ENCODE assay signal across 11 cellular contexts in genomic region chr3:71045917-71046282, GRCh38.
DNase-seq lines count a peak whose midpoint lies in the region; ATAC-seq and TF ChIP-seq lines count a peak whose summit lies in the region.
"Had no signal": no experiment of that assay in that cellular context is flagged by ENCODE, and none has a peak within 500 bp of the region (broad histone marks: within the 10 kb centered on the region; RNA-seq: fewer than 3 reads in every experiment).

No MANE protein-coding gene starts in this region.

- H3K27ac Mint-ChIP-seq in CD8-positive, alpha-beta memory T cell, result peak overlapping the region in 6 of 8 donors; percentile 8 to 64 (median 17)
- H3K27ac Mint-ChIP-seq in T-helper 1 cell treated with Interleukin-12 subunit alpha and Interleukin-12 subunit beta and Interleukin-4 antibody, amounts not matched to agents 30 μg/mL and 1 μg/mL, for 36 hours, result peak overlapping the region; percentile 38

- TF ChIP-seq CTCF in hepatocyte (IDR thresholded peaks at IDR 0.05; ENCODE audit: poor library complexity), result no peak

- no peak overlapping the region for H3K9ac ChIP-seq in muscle layer of colon (ENCODE audit: low read length)

- H3K36me3 Mint-ChIP-seq in CD8-positive, alpha-beta memory T cell, result peaks cover 18 to 96% (median 35%) of the 10 kb centered on the region in 3 donors
- H3K36me3 Mint-ChIP-seq in T-helper 1 cell treated with Interleukin-12 subunit alpha and Interleukin-12 subunit beta and Interleukin-4 antibody, amounts not matched to agents 30 μg/mL and 1 μg/mL, for 36 hours (ENCODE audit: low read depth), result peaks cover 50% of the 10 kb centered on the region

- no peak overlapping the region for H2AFZ ChIP-seq in hepatocyte

- no peaks in the 10 kb centered on the region for H3K27me3 ChIP-seq in CD8-positive, alpha-beta memory T cell (ENCODE audit: insufficient read depth, low read length, poor library complexity, severe bottlenecking)
- no peaks in the 10 kb centered on the region for H3K27me3 ChIP-seq in muscle layer of colon (ENCODE audit: control insufficient read depth in 1 of 2, insufficient read depth in 2 of 2, low read length in 2 of 2)
- H3K27me3 ChIP-seq in hepatocyte, result no peaks in the 10 kb centered on the region

- no peaks in the 10 kb centered on the region for H3K9me3 ChIP-seq in CD8-positive, alpha-beta memory T cell (ENCODE audit: low read length)
- H3K9me3 ChIP-seq in muscle layer of colon (ENCODE audit: low read length) (no peaks in the 10 kb centered on the region), hepatocyte (ENCODE audit: low read depth) (no peaks in the 10 kb centered on the region)

- CTCF ChIA-PET in CD8-positive, alpha-beta memory T cell (lab: Charles Lee), result interaction anchor here (1.1 kb wide), 1 partner anchor 18 kb away, joined by 3 read pairs; no protein-coding TSS in a partner anchor

- H3K4me2 ChIP-seq in hepatocyte, result no peak overlapping the region

- POLR2A ChIA-PET in CD8-positive, alpha-beta memory T cell (lab: Charles Lee), result no interaction called here

- DNase-seq in CD8-positive, alpha-beta memory T cell, result no peak
- DNase-seq in activated effector memory CD4-positive, alpha-beta T cell treated with anti-CD3 and anti-CD28 coated beads, Interleukin-2, amount 50 U/mL, for 16 hours, result no peak
- no peak for DNase-seq in DMS114 treated with DMSO at 0.1 percent for 48 hours (lab: John Stamatoyannopoulos, UW; ENCODE audit: unreplicated experiment)
- no peak for DNase-seq in hepatocyte (ENCODE audit: low spot score)
- DNase-seq: caudate nucleus, DMS 273 treated with DMSO at 0.1 percent for 48 hours had no signal

- H3K27me3 Mint-ChIP-seq in CD8-positive, alpha-beta memory T cell, result no peaks in the 10 kb centered on the region
- peaks cover 8% of the 10 kb centered on the region for H3K27me3 Mint-ChIP-seq in T-helper 1 cell treated with Interleukin-12 subunit alpha and Interleukin-12 subunit beta and Interleukin-4 antibody, amounts not matched to agents 30 μg/mL and 1 μg/mL, for 36 hours (ENCODE audit: low read depth)

- H3K4me1 ChIP-seq in CD8-positive, alpha-beta memory T cell (ENCODE audit: insufficient read depth, low read length), result peaks cover 64% of the 10 kb centered on the region
- peaks cover 91% of the 10 kb centered on the region for H3K4me1 ChIP-seq in muscle layer of colon (ENCODE audit: insufficient read depth, low read length)
- H3K4me1 ChIP-seq in hepatocyte (ENCODE audit: insufficient read depth), result peaks cover 29% of the 10 kb centered on the region

- peaks cover 75% of the 10 kb centered on the region for H3K79me2 ChIP-seq in hepatocyte

- H3K4me1 Mint-ChIP-seq in CD8-positive, alpha-beta memory T cell, result peaks cover 21 to 93% (median 76%) of the 10 kb centered on the region in 3 donors
- H3K4me1 Mint-ChIP-seq in T-helper 1 cell treated with Interleukin-12 subunit alpha and Interleukin-12 subunit beta and Interleukin-4 antibody, amounts not matched to agents 30 μg/mL and 1 μg/mL, for 36 hours (ENCODE audit: low read depth), result peaks cover 45% of the 10 kb centered on the region

- ATAC-seq in GM19467 (IDR thresholded peaks at IDR 0.05; ENCODE audit: unreplicated experiment), result peak; percentile 66
- ATAC-seq in GM21576 (IDR thresholded peaks at IDR 0.05; ENCODE audit: unreplicated experiment), result no peak

- H3K36me3 ChIP-seq in CD8-positive, alpha-beta memory T cell (ENCODE audit: insufficient read depth, low read length), result peaks cover 40% of the 10 kb centered on the region
- H3K36me3 ChIP-seq in muscle layer of colon (ENCODE audit: insufficient read depth, low read length), result peaks cover 50% of the 10 kb centered on the region
- no peaks in the 10 kb centered on the region for H3K36me3 ChIP-seq in hepatocyte (replicated peaks; ENCODE audit: insufficient read depth, low read depth)

- no peaks in the 10 kb centered on the region for H4K20me1 ChIP-seq in hepatocyte (ENCODE audit: insufficient read depth, poor library complexity, severe bottlenecking)

- H3K4me3 Mint-ChIP-seq in CD8-positive, alpha-beta memory T cell, result peak overlapping the region in 2 of 7 donors; percentile 18 to 45
- no peak overlapping the region for H3K4me3 Mint-ChIP-seq in T-helper 1 cell treated with Interleukin-12 subunit alpha and Interleukin-12 subunit beta and Interleukin-4 antibody, amounts not matched to agents 30 μg/mL and 1 μg/mL, for 36 hours

- no peak overlapping the region for H3K4me3 ChIP-seq in CD8-positive, alpha-beta memory T cell (ENCODE audit: low read length)
- H3K4me3 ChIP-seq in muscle layer of colon (ENCODE audit: low read depth in 1 of 2, low read length in 2 of 2), result no peak overlapping the region
- H3K4me3 ChIP-seq in hepatocyte, result no peak overlapping the region

- H3K9me2 ChIP-seq in hepatocyte (replicated peaks; ENCODE audit: insufficient read depth), result no peaks in the 10 kb centered on the region

- 100% methylated on average over 1 of the region's 1 CpG for WGBS in hepatocyte (ENCODE audit: low lambda C conversion rate, missing lambda C conversion rate)

- no peak overlapping the region for H3K27ac ChIP-seq in CD8-positive, alpha-beta memory T cell (ENCODE audit: low read depth, low read length)
- H3K27ac ChIP-seq in muscle layer of colon (ENCODE audit: low read depth, low read length) (peak overlapping the region; percentile 27), hepatocyte (no peak overlapping the region)
- H3K27ac ChIP-seq: RWPE1 had no signal

- no peaks in the 10 kb centered on the region for H3K9me3 Mint-ChIP-seq in CD8-positive, alpha-beta memory T cell
- no peaks in the 10 kb centered on the region for H3K9me3 Mint-ChIP-seq in T-helper 1 cell treated with Interleukin-12 subunit alpha and Interleukin-12 subunit beta and Interleukin-4 antibody, amounts not matched to agents 30 μg/mL and 1 μg/mL, for 36 hours
